ENCODE assay signal across 8 cellular contexts in genomic region chr9:34413229-34413852, GRCh38. TPM values are rescaled to one million over a fixed set of nuclear protein-coding genes. Genes with fewer than 3 reads are reported as not detected.
DNase-seq lines count a peak whose midpoint lies in the region; ATAC-seq and TF ChIP-seq lines count a peak whose summit lies in the region.

No MANE protein-coding gene starts in this region.

- TF ChIP-seq CTCF in GM12865 (IDR thresholded peaks at IDR 0.05; ENCODE audit: insufficient read depth, low read depth, low read length, missing control alignments), result no peak

- WGBS in neuronal stem cell (ENCODE audit: extremely low coverage in 2 of 2, insufficient read length in 2 of 2, insufficient replicate concordance in 1 of 2), 2 donors, result no CpG with 5 or more reads among the region's 6 CpGs

- no peak overlapping the region for H3K27ac ChIP-seq in neuronal stem cell (replicated peaks; ENCODE audit: low read length)

- no peak overlapping the region for H2BK5ac ChIP-seq in neuronal stem cell (ENCODE audit: low read length)

- H3K9me3 ChIP-seq in neuronal stem cell (replicated peaks in 1 of 2; ENCODE audit: control insufficient read depth in 2 of 2, insufficient read depth in 1 of 2, low read depth in 1 of 2, low read length in 2 of 2), result no peaks in the 10 kb centered on the region

- peak; percentile 28 for DNase-seq in GM12865 (ENCODE audit: low read depth)
- peak; percentile 22 for DNase-seq in NOMO-1 treated with DMSO at 0.1 percent for 48 hours (lab: John Stamatoyannopoulos, UW; ENCODE audit: unreplicated experiment)
- peak; percentile 72 for DNase-seq in dermis blood vessel endothelial cell
- DNase-seq in neuronal stem cell (ENCODE audit: low spot score), result peak; percentile 70
- no peak for DNase-seq in NCI-H1436 (lab: John Stamatoyannopoulos, UW)
- no peak for DNase-seq in NCI-H2029 treated with DMSO at 0.1 percent for 48 hours (lab: John Stamatoyannopoulos, UW)

- H3K4me2 ChIP-seq in neuronal stem cell (ENCODE audit: insufficient read depth, low read length, poor library complexity, severe bottlenecking), result no peak overlapping the region

- no peaks in the 10 kb centered on the region for H3K79me1 ChIP-seq in neuronal stem cell (ENCODE audit: low read depth, low read length)

- H2BK120ac ChIP-seq in neuronal stem cell (ENCODE audit: low read depth, low read length), result no peak overlapping the region

- H3K23ac ChIP-seq in neuronal stem cell (ENCODE audit: low read depth, low read length, poor library complexity), result no peak overlapping the region

- no peak overlapping the region for H2BK15ac ChIP-seq in neuronal stem cell (ENCODE audit: low read length)

- H3K9ac ChIP-seq in neuronal stem cell (ENCODE audit: low read depth, low read length, poor library complexity), result no peak overlapping the region

- H2AK5ac ChIP-seq in neuronal stem cell (ENCODE audit: low read depth, low read length), result no peak overlapping the region

- H3K27me3 ChIP-seq in neuronal stem cell (ENCODE audit: control insufficient read depth in 3 of 3, insufficient read depth in 3 of 3, low read depth in 1 of 3, low read length in 3 of 3), result no peaks in the 10 kb centered on the region

- H3K18ac ChIP-seq in neuronal stem cell (ENCODE audit: low read length), result no peak overlapping the region

- H3K4me1 ChIP-seq in neuronal stem cell (ENCODE audit: control insufficient read depth in 2 of 2, insufficient read depth in 1 of 2, low read depth in 1 of 2, low read length in 2 of 2), result no peaks in the 10 kb centered on the region

- H3K4ac ChIP-seq in neuronal stem cell (ENCODE audit: low read length), result no peak overlapping the region

- H3K36me3 ChIP-seq in neuronal stem cell (replicated peaks in 1 of 2; ENCODE audit: control insufficient read depth in 2 of 2, insufficient read depth in 2 of 2, low read length in 2 of 2), result no peaks in the 10 kb centered on the region

- H2BK12ac ChIP-seq in neuronal stem cell (ENCODE audit: low read length), result no peak overlapping the region

- H3K14ac ChIP-seq in neuronal stem cell (ENCODE audit: low read length), result no peak overlapping the region

- no peak for ATAC-seq in HG02852 (IDR thresholded peaks at IDR 0.05; ENCODE audit: unreplicated experiment)
- no peak for ATAC-seq in GM19351 (IDR thresholded peaks at IDR 0.05; ENCODE audit: unreplicated experiment)

- H3K4me3 ChIP-seq in GM12865 (ENCODE audit: low read depth, low read length), result no peak overlapping the region
- no peak overlapping the region for H3K4me3 ChIP-seq in neuronal stem cell (ENCODE audit: low read length in 2 of 2)

- H4K91ac ChIP-seq in neuronal stem cell (ENCODE audit: low read depth, low read length, poor library complexity), result no peak overlapping the region

- H2AFZ ChIP-seq in neuronal stem cell (ENCODE audit: low read length), result no peak overlapping the region

- H4K8ac ChIP-seq in neuronal stem cell (ENCODE audit: low read depth, low read length), result no peak overlapping the region

RNA-seq across cellular contexts. Expression of gene MYORG, which starts 36.6 kb away (rescaled TPM):
- 4.9 and 8.0 TPM in 2 replicates for total RNA-seq in dermis blood vessel endothelial cell
- polyA plus RNA-seq in neuronal stem cell (2013, experiment 1 of 2), result 0.06 TPM
- polyA plus RNA-seq in neuronal stem cell (2013, experiment 2 of 2), result 0.07 TPM

RNA-seq across cellular contexts. Expression of gene FAM219A, which starts 45.0 kb away (rescaled TPM):
- total RNA-seq in dermis blood vessel endothelial cell, result 9.2 and 14.7 TPM in 2 replicates
- polyA plus RNA-seq in neuronal stem cell (2013, experiment 1 of 2), result 6.8 TPM
- polyA plus RNA-seq in neuronal stem cell (2013, experiment 2 of 2), result 7.5 TPM

RNA-seq across cellular contexts. Expression of gene DNAI1, which starts 45.3 kb away (rescaled TPM):
- not detected in 2 replicates for total RNA-seq in dermis blood vessel endothelial cell
- polyA plus RNA-seq in neuronal stem cell (2013, experiment 1 of 2), result 0.99 TPM
- polyA plus RNA-seq in neuronal stem cell (2013, experiment 2 of 2), result 1.3 TPM

Comparison
In these comparisons a context has a peak if more than half of its experiments do, and no peak if none do; other contexts are left out.
1. DNase-seq: peak in GM12865 (single experiment), NOMO-1 treated with DMSO at 0.1 percent for 48 hours (single experiment), dermis blood vessel endothelial cell (single experiment) and neuronal stem cell (single experiment); none in NCI-H1436 (single experiment) and NCI-H2029 treated with DMSO at 0.1 percent for 48 hours (single experiment).